Comparison of ENCODE assay signal across 2 cellular contexts in the genomic region with DNA sequence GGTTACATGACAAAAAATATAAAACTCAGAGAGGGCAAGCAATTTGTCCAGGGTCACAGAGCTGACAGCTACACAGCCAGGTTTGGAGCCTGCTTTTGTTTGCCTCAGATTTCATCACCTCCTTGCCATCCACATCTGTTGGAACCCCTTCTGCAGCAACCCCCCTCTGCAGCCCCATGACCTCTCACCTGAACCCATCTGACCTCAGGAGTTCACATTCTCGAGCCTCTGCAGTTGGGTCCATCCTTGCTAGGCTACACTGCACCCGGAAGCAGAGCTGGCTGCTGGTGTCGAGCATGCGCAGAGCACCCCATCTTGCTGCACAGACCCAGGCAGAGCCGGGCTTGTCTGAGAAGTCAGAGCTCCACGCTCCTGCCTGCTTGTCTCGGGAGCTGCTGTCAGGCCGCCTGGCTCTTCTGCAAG.
TF ChIP-seq lines count a peak whose summit lies in the region.

No MANE protein-coding gene starts in this region.

TF ChIP-seq in K562, 482 proteins besides CTCF, POLR2A, EP300 and RAD21:
- TF ChIP-seq, protein P1, sequence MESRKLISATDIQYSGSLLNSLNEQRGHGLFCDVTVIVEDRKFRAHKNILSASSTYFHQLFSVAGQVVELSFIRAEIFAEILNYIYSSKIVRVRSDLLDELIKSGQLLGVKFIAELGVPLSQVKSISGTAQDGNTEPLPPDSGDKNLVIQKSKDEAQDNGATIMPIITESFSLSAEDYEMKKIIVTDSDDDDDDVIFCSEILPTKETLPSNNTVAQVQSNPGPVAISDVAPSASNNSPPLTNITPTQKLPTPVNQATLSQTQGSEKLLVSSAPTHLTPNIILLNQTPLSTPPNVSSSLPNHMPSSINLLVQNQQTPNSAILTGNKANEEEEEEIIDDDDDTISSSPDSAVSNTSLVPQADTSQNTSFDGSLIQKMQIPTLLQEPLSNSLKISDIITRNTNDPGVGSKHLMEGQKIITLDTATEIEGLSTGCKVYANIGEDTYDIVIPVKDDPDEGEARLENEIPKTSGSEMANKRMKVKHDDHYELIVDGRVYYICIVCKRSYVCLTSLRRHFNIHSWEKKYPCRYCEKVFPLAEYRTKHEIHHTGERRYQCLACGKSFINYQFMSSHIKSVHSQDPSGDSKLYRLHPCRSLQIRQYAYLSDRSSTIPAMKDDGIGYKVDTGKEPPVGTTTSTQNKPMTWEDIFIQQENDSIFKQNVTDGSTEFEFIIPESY (CRISPR knock-in tag; IDR thresholded peaks at IDR 0.05): no peak
- TF ChIP-seq, protein P2, sequence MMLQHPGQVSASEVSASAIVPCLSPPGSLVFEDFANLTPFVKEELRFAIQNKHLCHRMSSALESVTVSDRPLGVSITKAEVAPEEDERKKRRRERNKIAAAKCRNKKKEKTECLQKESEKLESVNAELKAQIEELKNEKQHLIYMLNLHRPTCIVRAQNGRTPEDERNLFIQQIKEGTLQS (IDR thresholded peaks at IDR 0.05): peak; percentile 24; the same call in 1 of the 2 replicates
- TF ChIP-seq, protein P2 (CRISPR knock-in tag; conservative IDR thresholded peaks at IDR 0.05): no peak
- TF ChIP-seq ELF1 (tag; IDR thresholded peaks at IDR 0.05): peak; percentile 31; the same call in 1 of the 2 replicates
- no peak for TF ChIP-seq CHD2 (IDR thresholded peaks at IDR 0.05; ENCODE audit: low read depth, low read length)
- no peak for TF ChIP-seq ZNF311 (CRISPR knock-in tag; IDR thresholded peaks at IDR 0.05)
- peak; percentile 58 for TF ChIP-seq ZFP36 (IDR thresholded peaks at IDR 0.05; ENCODE audit: low read depth, low read length, partially characterized antibody)
- TF ChIP-seq NR2C1 (IDR thresholded peaks at IDR 0.05): peak; percentile 35; the same call in 1 of the 2 replicates
- TF ChIP-seq NR2C1 (tag; IDR thresholded peaks at IDR 0.05): peak; percentile 64; the same call in 1 of the 2 replicates
- no peak for TF ChIP-seq SMARCE1 (IDR thresholded peaks at IDR 0.05)
- peak; percentile 44; the same call in 1 of the 2 replicates for TF ChIP-seq CEBPG (CRISPR knock-in tag; IDR thresholded peaks at IDR 0.05)
- peak in 1 of 2 experiments; percentile 50; a peak in 1 of 4 replicates for TF ChIP-seq CEBPG (tag; conservative IDR thresholded peaks at IDR 0.05 in 1 of 2, IDR thresholded peaks at IDR 0.05 in 1 of 2)
- TF ChIP-seq BCOR (IDR thresholded peaks at IDR 0.05): peak; percentile 52; the same call in 1 of the 2 replicates
- TF ChIP-seq NR2C2 (CRISPR knock-in tag; IDR thresholded peaks at IDR 0.05): no peak
- peak; percentile 60 for TF ChIP-seq NR2C2 (tag; IDR thresholded peaks at IDR 0.05)
- no peak for TF ChIP-seq ZNF77 (CRISPR knock-in tag; IDR thresholded peaks at IDR 0.05)
- TF ChIP-seq ZBTB1 (CRISPR knock-in tag; IDR thresholded peaks at IDR 0.05; ENCODE audit: borderline replicate concordance, low read depth): no peak
- TF ChIP-seq TRIM24 (IDR thresholded peaks at IDR 0.05): peak in 1 of 2 experiments; percentile 38; a peak in 2 of 4 replicates
- peak; percentile 92 to 94 for TF ChIP-seq NRF1 (conservative IDR thresholded peaks at IDR 0.05 in 1 of 2, IDR thresholded peaks at IDR 0.05 in 1 of 2)
- no peak for TF ChIP-seq KAT8 (IDR thresholded peaks at IDR 0.05; ENCODE audit: low read depth)
- TF ChIP-seq, protein P3, sequence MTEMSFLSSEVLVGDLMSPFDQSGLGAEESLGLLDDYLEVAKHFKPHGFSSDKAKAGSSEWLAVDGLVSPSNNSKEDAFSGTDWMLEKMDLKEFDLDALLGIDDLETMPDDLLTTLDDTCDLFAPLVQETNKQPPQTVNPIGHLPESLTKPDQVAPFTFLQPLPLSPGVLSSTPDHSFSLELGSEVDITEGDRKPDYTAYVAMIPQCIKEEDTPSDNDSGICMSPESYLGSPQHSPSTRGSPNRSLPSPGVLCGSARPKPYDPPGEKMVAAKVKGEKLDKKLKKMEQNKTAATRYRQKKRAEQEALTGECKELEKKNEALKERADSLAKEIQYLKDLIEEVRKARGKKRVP (CRISPR knock-in tag; IDR thresholded peaks at IDR 0.05): no peak

TF ChIP-seq in HepG2, 621 proteins besides CTCF, POLR2A, EP300 and RAD21:
- TF ChIP-seq HNRNPH1 (optimal IDR thresholded peaks at IDR 0.05; ENCODE audit: low read depth, low read length): no peak
- TF ChIP-seq, protein P4, sequence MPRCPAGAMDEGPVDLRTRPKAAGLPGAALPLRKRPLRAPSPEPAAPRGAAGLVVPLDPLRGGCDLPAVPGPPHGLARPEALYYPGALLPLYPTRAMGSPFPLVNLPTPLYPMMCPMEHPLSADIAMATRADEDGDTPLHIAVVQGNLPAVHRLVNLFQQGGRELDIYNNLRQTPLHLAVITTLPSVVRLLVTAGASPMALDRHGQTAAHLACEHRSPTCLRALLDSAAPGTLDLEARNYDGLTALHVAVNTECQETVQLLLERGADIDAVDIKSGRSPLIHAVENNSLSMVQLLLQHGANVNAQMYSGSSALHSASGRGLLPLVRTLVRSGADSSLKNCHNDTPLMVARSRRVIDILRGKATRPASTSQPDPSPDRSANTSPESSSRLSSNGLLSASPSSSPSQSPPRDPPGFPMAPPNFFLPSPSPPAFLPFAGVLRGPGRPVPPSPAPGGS (CRISPR knock-in tag; IDR thresholded peaks at IDR 0.05): no peak
- peak; percentile 27; the same call in 1 of the 2 replicates for TF ChIP-seq ZNF768 (CRISPR knock-in tag; IDR thresholded peaks at IDR 0.05)
TF ChIP-seq in HepG2: peak in this region for 1.
